24 cellular contexts compared by ENCODE assay signal in genomic region chr13:30924726-30925125, GRCh38. TPM values are rescaled to one million over a fixed set of nuclear protein-coding genes. Genes with fewer than 3 reads are reported as not detected.
"Had no signal": no experiment of that assay in that cellular context is flagged by ENCODE, and none has a peak within 500 bp of the region (broad histone marks: within the 10 kb centered on the region; RNA-seq: fewer than 3 reads in every experiment).

No MANE protein-coding gene starts in this region.

- H3K4me3 ChIP-seq: breast epithelium, K562, PC-9 had no signal

- H3K4me2 ChIP-seq: PC-9 had no signal

- ATAC-seq: activated CD8-positive, alpha-beta T cell treated with anti-CD3 and anti-CD28 coated beads, Interleukin-2, amount 10 ng/mL, durations not matched to agents 7 days and 5 days; K562; WTC11 had no signal

- DNase-seq: activated CD4-positive, alpha-beta T cell treated with anti-CD3 and anti-CD28 coated beads for 48 hours; activated CD4-positive, alpha-beta T cell treated with anti-CD3 and anti-CD28 coated beads, Interleukin-2, amount 50 U/mL, for 4 hours; activated CD4-positive, CD25-positive, alpha-beta regulatory T cell treated with anti-CD3 and anti-CD28 coated beads, Interleukin-2, amount 50 U/mL, for 72 hours; activated CD8-positive, alpha-beta memory T cell treated with anti-CD3 and anti-CD28 coated beads, Interleukin-2, amount 50 U/mL, for 48 hours; activated CD8-positive, alpha-beta T cell treated with anti-CD3 and anti-CD28 coated beads, Interleukin-2, amount 10 ng/mL, durations not matched to agents 7 days and 5 days; activated effector memory CD4-positive, alpha-beta T cell treated with Interleukin-2 at 50 U/mL for 16 hours; activated naive CD4-positive, alpha-beta T cell; activated T-cell treated with anti-CD3 and anti-CD28 coated beads, Interleukin-2, amount 50 U/mL, for 1 hour; Karpas-422; NCI-H146; NCI-H187 treated with DMSO at 0.1 percent for 48 hours; NCI-H2081 treated with DMSO at 0.1 percent for 48 hours; NCI-H2171; NCI-H345; NCI-H510A; NCI-H526 treated with DMSO at 0.1 percent for 48 hours; NCI-H82; PC-9; SHP77 treated with DMSO at 0.1 percent for 48 hours had no signal

- H3K9me3 ChIP-seq: breast epithelium had no signal

- H3K4me1 ChIP-seq: breast epithelium had no signal

- H3K27me3 ChIP-seq: breast epithelium had no signal

- H3K36me3 ChIP-seq: breast epithelium had no signal

- H3K27ac ChIP-seq: breast epithelium, PC-9 had no signal

- H2AFZ ChIP-seq: PC-9 had no signal

RNA-seq across cellular contexts. Expression of gene TEX26, which starts 7.7 kb away (rescaled TPM):
- total RNA-seq: activated CD8-positive, alpha-beta T cell treated with anti-CD3 and anti-CD28 coated beads, Interleukin-2, amount 10 ng/mL, durations not matched to agents 7 days and 5 days; activated T-helper 1 cell treated with anti-CD3 and anti-CD28 coated beads, Interleukin-12 subunit alpha, Interleukin-12 subunit beta, Interleukin-2, Interleukin-4 antibody, amounts not matched to agents 30 ng/mL and 10 ng/mL and 1 ng/mL, durations not matched to agents 14 hours and 24 hours and 36 hours; K562; PC-9; SK-MEL-5; WTC11 had no signal

RNA-seq across cellular contexts. Expression of gene MEDAG, which starts 18.7 kb away (rescaled TPM):
- total RNA-seq: activated CD8-positive, alpha-beta T cell treated with anti-CD3 and anti-CD28 coated beads, Interleukin-2, amount 10 ng/mL, durations not matched to agents 7 days and 5 days; activated T-helper 1 cell treated with anti-CD3 and anti-CD28 coated beads, Interleukin-12 subunit alpha, Interleukin-12 subunit beta, Interleukin-2, Interleukin-4 antibody, amounts not matched to agents 30 ng/mL and 10 ng/mL and 1 ng/mL, durations not matched to agents 14 hours and 24 hours and 36 hours; K562; PC-9; SK-MEL-5 had no signal
